ENCODE assay signal across 15 cellular contexts in the genomic region with DNA sequence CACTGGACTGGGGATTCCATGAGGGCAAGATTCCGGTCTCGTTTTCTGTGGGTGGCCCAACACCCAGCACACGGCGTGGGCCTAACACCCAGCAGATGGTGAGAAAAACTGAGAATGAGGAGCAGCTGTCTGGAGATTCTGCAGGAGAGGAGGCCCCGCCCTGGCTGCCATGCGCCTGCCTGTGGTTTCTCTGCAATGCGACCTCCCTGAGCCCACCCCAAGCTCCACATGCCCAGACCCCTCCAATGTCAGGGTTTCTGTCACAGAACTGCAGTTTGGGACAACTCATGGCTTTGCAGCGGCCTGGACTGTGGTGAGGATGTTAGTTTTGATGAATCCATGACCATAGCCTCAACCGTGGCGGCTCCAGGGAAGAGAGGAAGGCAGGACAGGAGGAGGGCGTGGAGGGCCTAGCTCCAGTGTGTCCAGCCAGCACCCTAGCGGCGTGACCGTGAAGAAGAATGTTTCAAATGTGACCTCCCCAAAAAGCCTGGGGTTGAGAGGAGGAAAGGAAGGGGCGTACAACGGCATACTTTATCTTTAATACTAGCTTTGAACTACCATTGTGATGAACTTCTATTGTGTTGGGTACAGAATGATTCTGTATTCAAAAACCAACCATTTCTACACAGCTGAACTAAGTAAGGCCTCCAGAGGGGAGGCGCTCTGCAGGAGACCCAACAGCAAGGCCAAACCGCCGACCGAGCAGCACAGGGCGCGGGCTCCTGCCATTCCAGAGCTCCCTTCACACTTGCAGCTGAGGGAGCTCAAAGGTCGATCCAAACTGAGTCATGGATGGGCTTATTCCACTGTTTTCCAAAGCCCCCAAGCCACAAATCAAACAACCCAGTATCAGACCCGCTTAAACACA. TPM values are rescaled to one million over a fixed set of nuclear protein-coding genes. Genes with fewer than 3 reads are reported as not detected.
A peak's percentile ranks its signal among the peaks of the same experiment; 100 is the strongest.
DNase-seq lines count a peak whose midpoint lies in the region; ATAC-seq and TF ChIP-seq lines count a peak whose summit lies in the region.
"Had no signal": no experiment of that assay in that cellular context is flagged by ENCODE, and none has a peak within 500 bp of the region (broad histone marks: within the 10 kb centered on the region; RNA-seq: fewer than 3 reads in every experiment).

No MANE protein-coding gene starts in this region.

- no peaks in the 10 kb centered on the region for H3K36me3 Mint-ChIP-seq in activated CD8-positive, alpha-beta T cell treated with anti-CD3 and anti-CD28 coated beads, Interleukin-2, amount 10 ng/mL, durations not matched to agents 7 days and 5 days (ENCODE audit: low read depth)
- H3K36me3 Mint-ChIP-seq in activated CD8-positive, alpha-beta T cell treated with anti-CD3 and anti-CD28 coated beads for 36 hours (ENCODE audit: low read depth), result no peaks in the 10 kb centered on the region
- H3K36me3 Mint-ChIP-seq in type B pancreatic cell, result peaks cover 18% of the 10 kb centered on the region
- H3K36me3 Mint-ChIP-seq: immature natural killer cell had no signal

- no peaks in the 10 kb centered on the region for H3K36me3 ChIP-seq in muscle layer of colon (ENCODE audit: insufficient read depth, low read length)
- H3K36me3 ChIP-seq in MM.1S (replicated peaks; ENCODE audit: insufficient read depth, low read length), result no peaks in the 10 kb centered on the region
- H3K36me3 ChIP-seq: neutrophil had no signal

- H3K27me3 ChIP-seq in muscle layer of colon (ENCODE audit: control insufficient read depth in 1 of 2, insufficient read depth in 2 of 2, low read length in 2 of 2) (no peaks in the 10 kb centered on the region), MM.1S (replicated peaks; ENCODE audit: insufficient read depth, low read length) (no peaks in the 10 kb centered on the region)

- POLR2A ChIA-PET in activated CD8-positive, alpha-beta T cell treated with anti-CD3 and anti-CD28 coated beads, Interleukin-2, amount 10 ng/mL, durations not matched to agents 7 days and 5 days (lab: Charles Lee), result no interaction called here
- POLR2A ChIA-PET in activated CD8-positive, alpha-beta T cell treated with anti-CD3 and anti-CD28 coated beads for 36 hours (lab: Charles Lee), result no interaction called here

- no peak overlapping the region for H2AFZ ChIP-seq in MM.1S (ENCODE audit: low read length)

- peaks cover 9% of the 10 kb centered on the region for H3K4me1 Mint-ChIP-seq in activated CD8-positive, alpha-beta T cell treated with anti-CD3 and anti-CD28 coated beads, Interleukin-2, amount 10 ng/mL, durations not matched to agents 7 days and 5 days (ENCODE audit: low read depth)
- H3K4me1 Mint-ChIP-seq in activated CD8-positive, alpha-beta T cell treated with anti-CD3 and anti-CD28 coated beads for 36 hours (ENCODE audit: low read depth), result peaks cover 5% of the 10 kb centered on the region
- H3K4me1 Mint-ChIP-seq in type B pancreatic cell (ENCODE audit: unreplicated experiment), result peaks cover 12% of the 10 kb centered on the region

- H3K79me2 ChIP-seq in MM.1S (ENCODE audit: low read length), result no peaks in the 10 kb centered on the region

- H3K27ac ChIP-seq in muscle layer of colon (ENCODE audit: low read depth, low read length) (peak overlapping the region; percentile 90), MM.1S (ENCODE audit: low read length) (no peak overlapping the region)
- H3K27ac ChIP-seq: A549, neutrophil had no signal

- ATAC-seq in activated CD8-positive, alpha-beta T cell treated with anti-CD3 and anti-CD28 coated beads, Interleukin-2, amount 10 ng/mL, durations not matched to agents 7 days and 5 days, result no peak
- no peak for ATAC-seq in activated CD8-positive, alpha-beta T cell treated with anti-CD3 and anti-CD28 coated beads for 36 hours
- no peak for ATAC-seq in GM21447 (IDR thresholded peaks at IDR 0.05; ENCODE audit: unreplicated experiment)
- ATAC-seq: A549 had no signal

- no peaks in the 10 kb centered on the region for H3F3A ChIP-seq in MM.1S (ENCODE audit: insufficient read depth, low read length)

- no peaks in the 10 kb centered on the region for H3K9me3 ChIP-seq in muscle layer of colon (ENCODE audit: low read length)
- no peaks in the 10 kb centered on the region for H3K9me3 ChIP-seq in MM.1S (replicated peaks; ENCODE audit: insufficient read depth, low read length)
- H3K9me3 ChIP-seq: A549, neutrophil had no signal

- H3K9ac ChIP-seq in muscle layer of colon (ENCODE audit: low read length) (no peak overlapping the region), MM.1S (ENCODE audit: low read length) (no peak overlapping the region)

- CTCF ChIA-PET in activated CD8-positive, alpha-beta T cell treated with anti-CD3 and anti-CD28 coated beads, Interleukin-2, amount 10 ng/mL, durations not matched to agents 7 days and 5 days (lab: Charles Lee), result interaction anchor here (0.9 kb wide), 1 partner anchor 10 kb away, joined by 3 read pairs; no protein-coding TSS in a partner anchor
- CTCF ChIA-PET in activated CD8-positive, alpha-beta T cell treated with anti-CD3 and anti-CD28 coated beads for 36 hours (lab: Charles Lee), result interaction anchor here (2.0 kb wide), 1 partner anchor 10 kb away, joined by 6 read pairs; no protein-coding TSS in a partner anchor

- no peaks in the 10 kb centered on the region for H3K9me2 ChIP-seq in MM.1S (replicated peaks; ENCODE audit: insufficient read depth, low read length)

- no peak overlapping the region for H3K4me3 Mint-ChIP-seq in activated CD8-positive, alpha-beta T cell treated with anti-CD3 and anti-CD28 coated beads, Interleukin-2, amount 10 ng/mL, durations not matched to agents 7 days and 5 days
- no peak overlapping the region for H3K4me3 Mint-ChIP-seq in activated CD8-positive, alpha-beta T cell treated with anti-CD3 and anti-CD28 coated beads for 36 hours
- peak overlapping the region; percentile 70 for H3K4me3 Mint-ChIP-seq in type B pancreatic cell
- H3K4me3 Mint-ChIP-seq: immature natural killer cell had no signal

- H3K4me2 ChIP-seq in MM.1S (ENCODE audit: low read depth, low read length), result no peak overlapping the region
- H3K4me2 ChIP-seq: A549 had no signal

- no peaks in the 10 kb centered on the region for H4K20me1 ChIP-seq in MM.1S (ENCODE audit: insufficient read depth, low read length)

- H3K27ac Mint-ChIP-seq in activated CD8-positive, alpha-beta T cell treated with anti-CD3 and anti-CD28 coated beads, Interleukin-2, amount 10 ng/mL, durations not matched to agents 7 days and 5 days, result no peak overlapping the region
- no peak overlapping the region for H3K27ac Mint-ChIP-seq in activated CD8-positive, alpha-beta T cell treated with anti-CD3 and anti-CD28 coated beads for 36 hours
- H3K27ac Mint-ChIP-seq in type B pancreatic cell, result peak overlapping the region; percentile 24
- H3K27ac Mint-ChIP-seq: immature natural killer cell had no signal

- TF ChIP-seq CTCF in activated CD8-positive, alpha-beta T cell treated with anti-CD3 and anti-CD28 coated beads for 36 hours (IDR thresholded peaks at IDR 0.05), result no peak
- TF ChIP-seq CTCF in type B pancreatic cell (conservative IDR thresholded peaks at IDR 0.05) (no peak), MM.1S (IDR thresholded peaks at IDR 0.05; ENCODE audit: low read length) (no peak)

- H3K27me3 Mint-ChIP-seq in activated CD8-positive, alpha-beta T cell treated with anti-CD3 and anti-CD28 coated beads, Interleukin-2, amount 10 ng/mL, durations not matched to agents 7 days and 5 days (ENCODE audit: low read depth), result peaks cover 23% of the 10 kb centered on the region
- H3K27me3 Mint-ChIP-seq in activated CD8-positive, alpha-beta T cell treated with anti-CD3 and anti-CD28 coated beads for 36 hours, result peaks cover 26% of the 10 kb centered on the region
- H3K27me3 Mint-ChIP-seq in type B pancreatic cell, result peaks cover 5% of the 10 kb centered on the region

- intact Hi-C loops in activated CD8-positive, alpha-beta T cell treated with anti-CD3 and anti-CD28 coated beads for 36 hours (cut with micrococcal nuclease), result no loop called here

- H3K4me3 ChIP-seq in muscle layer of colon (ENCODE audit: low read depth in 1 of 2, low read length in 2 of 2) (no peak overlapping the region), MM.1S (ENCODE audit: low read length) (no peak overlapping the region)
- H3K4me3 ChIP-seq: A549 had no signal

- H3K9me3 Mint-ChIP-seq in activated CD8-positive, alpha-beta T cell treated with anti-CD3 and anti-CD28 coated beads, Interleukin-2, amount 10 ng/mL, durations not matched to agents 7 days and 5 days (ENCODE audit: insufficient read depth), result no peaks in the 10 kb centered on the region
- H3K9me3 Mint-ChIP-seq in activated CD8-positive, alpha-beta T cell treated with anti-CD3 and anti-CD28 coated beads for 36 hours, result no peaks in the 10 kb centered on the region
- peaks cover 4% of the 10 kb centered on the region for H3K9me3 Mint-ChIP-seq in type B pancreatic cell
- H3K9me3 Mint-ChIP-seq: immature natural killer cell had no signal

- peak; percentile 15 for DNase-seq in activated CD8-positive, alpha-beta T cell treated with anti-CD3 and anti-CD28 coated beads, Interleukin-2, amount 10 ng/mL, durations not matched to agents 7 days and 5 days
- no peak for DNase-seq in activated CD8-positive, alpha-beta T cell treated with anti-CD3 and anti-CD28 coated beads for 36 hours
- DNase-seq in astrocyte of the hippocampus (ENCODE audit: low read depth, low spot score) (peak; percentile 23), type B pancreatic cell (ENCODE audit: extremely low spot score, unreplicated experiment) (peak; percentile 65), MM.1S (no peak)
- no peak for DNase-seq in stimulated activated CD4-positive, alpha-beta T cell treated with anti-CD3 and anti-CD28 coated beads, Interleukin-4, amount 100 ng/mL, for 1 hour
- DNase-seq: immature natural killer cell; KG1; RPMI8226; stimulated activated CD4-positive, alpha-beta T cell treated with anti-CD3 and anti-CD28 coated beads, Interleukin-2, amount 100 ng/mL, for 24 hours; stimulated activated naive CD4-positive, alpha-beta T cell had no signal

- H3K4me1 ChIP-seq in muscle layer of colon (ENCODE audit: insufficient read depth, low read length) (peaks cover 59% of the 10 kb centered on the region), MM.1S (ENCODE audit: low read length) (no peaks in the 10 kb centered on the region)

RNA-seq across cellular contexts. Expression of gene PXDN, which starts 3.4 kb away (rescaled TPM):
- total RNA-seq in activated CD8-positive, alpha-beta T cell treated with anti-CD3 and anti-CD28 coated beads, Interleukin-2, amount 10 ng/mL, durations not matched to agents 7 days and 5 days, result under 1 TPM; 0.26 to 0.92 TPM
- under 1 TPM; 0.58 to 0.83 TPM for total RNA-seq in activated CD8-positive, alpha-beta T cell treated with anti-CD3 and anti-CD28 coated beads for 36 hours
- 58.4 and 150 TPM in 2 replicates for total RNA-seq in type B pancreatic cell (ENCODE audit: low replicate concordance)

Comparison
In these comparisons a context has a peak if more than half of its experiments do, and no peak if none do; other contexts are left out.
1. DNase-seq: peak in activated CD8-positive, alpha-beta T cell treated with anti-CD3 and anti-CD28 coated beads, Interleukin-2, amount 10 ng/mL, durations not matched to agents 7 days and 5 days (single experiment), astrocyte of the hippocampus (single experiment) and type B pancreatic cell (single experiment); none in activated CD8-positive, alpha-beta T cell treated with anti-CD3 and anti-CD28 coated beads for 36 hours (single experiment), stimulated activated CD4-positive, alpha-beta T cell treated with anti-CD3 and anti-CD28 coated beads, Interleukin-4, amount 100 ng/mL, for 1 hour (single experiment) and MM.1S (single experiment).
2. RNA of gene PXDN, which starts 3.4 kb away (total RNA-seq): 58.4 to 150 TPM in type B pancreatic cell; 0.26 to 0.92 TPM in activated CD8-positive, alpha-beta T cell treated with anti-CD3 and anti-CD28 coated beads, Interleukin-2, amount 10 ng/mL, durations not matched to agents 7 days and 5 days and 0.58 to 0.83 TPM in activated CD8-positive, alpha-beta T cell treated with anti-CD3 and anti-CD28 coated beads for 36 hours; every median in the first group is over 10 times any median in the second.